Comparison of ENCODE assay signal across 12 cellular contexts in the genomic region with DNA sequence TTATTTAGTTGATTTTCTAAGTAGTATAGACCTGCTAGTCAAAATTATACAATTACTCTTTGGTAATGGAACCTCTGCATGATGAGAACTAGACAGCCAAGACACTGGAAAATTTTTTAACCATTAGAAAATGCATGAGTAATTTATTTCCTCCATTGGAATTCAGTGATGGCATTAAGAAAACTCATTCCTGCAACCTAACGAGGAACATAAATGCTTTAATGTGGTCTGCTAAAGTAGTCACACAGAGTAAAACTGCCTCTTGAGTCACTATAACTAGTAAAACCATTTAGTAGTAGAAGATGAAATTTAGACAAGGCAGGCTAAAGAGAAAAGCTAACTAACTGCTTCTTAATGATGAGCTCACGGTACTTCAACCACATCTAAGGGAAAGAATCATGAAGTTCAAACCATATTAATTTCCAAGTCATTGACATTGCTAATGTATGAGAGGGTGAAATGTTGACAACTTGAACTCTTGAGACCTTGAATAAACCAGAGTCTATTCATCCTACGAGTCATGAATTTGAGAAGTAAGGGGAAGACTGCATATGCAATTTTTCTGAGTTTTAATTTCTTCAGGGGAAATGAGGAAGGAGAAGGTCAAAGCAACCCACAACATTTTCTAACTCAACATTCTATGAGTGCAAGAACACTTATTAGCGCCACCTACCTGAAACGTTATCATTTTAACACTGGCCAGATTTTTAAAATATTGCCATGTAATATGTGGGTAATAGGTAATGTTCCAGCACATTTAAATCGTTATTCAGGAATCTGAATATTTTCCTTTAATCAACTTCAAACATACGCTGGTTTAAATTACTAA.
DNase-seq lines count a peak whose midpoint lies in the region; ATAC-seq and TF ChIP-seq lines count a peak whose summit lies in the region.
"Had no signal": no experiment of that assay in that cellular context is flagged by ENCODE, and none has a peak within 500 bp of the region (broad histone marks: within the 10 kb centered on the region; RNA-seq: fewer than 3 reads in every experiment).

No MANE protein-coding gene starts in this region.

- no peaks in the 10 kb centered on the region for H3K36me3 ChIP-seq in right lobe of liver

- intact Hi-C loops in right lobe of liver (cut with DNase I): no loop called here

- H3K27me3 Mint-ChIP-seq in activated T-helper 17 cell treated with anti-CD3 and anti-CD28 coated beads, Interleukin-2, amount 50 U/mL, for 72 hours: peaks cover 24% of the 10 kb centered on the region

- H3K27me3 ChIP-seq in right lobe of liver: no peaks in the 10 kb centered on the region

- WGBS in right lobe of liver (ENCODE audit: insufficient coverage, low coverage, low lambda C conversion rate, missing lambda C conversion rate): 71% methylated on average over 7 of the region's 7 CpGs

- no peak for TF ChIP-seq POLR2A in right lobe of liver (IDR thresholded peaks at IDR 0.05)

- ATAC-seq in activated T-helper 17 cell treated with anti-CD3 and anti-CD28 coated beads, Interleukin-2, amount 50 U/mL, for 72 hours (replicated peaks): peak; percentile 59
- ATAC-seq in right lobe of liver: no peak

- no peaks in the 10 kb centered on the region for H3K9me3 ChIP-seq in right lobe of liver

- H3K27ac ChIP-seq in right lobe of liver: no peak overlapping the region
- H3K27ac ChIP-seq: parathyroid adenoma had no signal

- no peak overlapping the region for H3K4me3 Mint-ChIP-seq in activated T-helper 17 cell treated with anti-CD3 and anti-CD28 coated beads, Interleukin-2, amount 50 U/mL, for 72 hours
- H3K4me3 Mint-ChIP-seq: stimulated activated naive B cell treated with anti-CD40 and anti-IgM and Interleukin-4, amounts not matched to agents 10 μg/mL and 1 μg/mL and 100 μg/mL, for 72 hours had no signal

- peak; percentile 89 for DNase-seq in Caki2 (ENCODE audit: low read depth)
- peak; percentile 65 for DNase-seq in HFF-Myc (ENCODE audit: extremely low read depth, low read depth)
- DNase-seq in right lobe of liver: no peak
- no peak for DNase-seq in stimulated activated CD4-positive, alpha-beta T cell treated with anti-CD3 and anti-CD28 coated beads, Interleukin-12 subunit alpha, Interleukin-12 subunit beta, amount 100 ng/mL, for 4 hours
- DNase-seq in cortex of kidney (lab: John Stamatoyannopoulos, UW): no peak
- no peak for DNase-seq in COLO668 (lab: John Stamatoyannopoulos, UW; ENCODE audit: unreplicated experiment)
- DNase-seq in GOT3 (lab: John Stamatoyannopoulos, UW): no peak
- DNase-seq: activated CD8-positive, alpha-beta memory T cell treated with anti-CD3 and anti-CD28 coated beads for 24 hours; NCI-H446 treated with DMSO at 0.1 percent for 48 hours; stimulated activated naive B cell treated with anti-CD40 and anti-IgM and Interleukin-4, amounts not matched to agents 10 μg/mL and 1 μg/mL and 100 μg/mL, for 72 hours had no signal

- H3K4me1 Mint-ChIP-seq in activated T-helper 17 cell treated with anti-CD3 and anti-CD28 coated beads, Interleukin-2, amount 50 U/mL, for 72 hours: no peaks in the 10 kb centered on the region
- H3K4me1 Mint-ChIP-seq: stimulated activated naive B cell treated with anti-CD40 and anti-IgM and Interleukin-4, amounts not matched to agents 10 μg/mL and 1 μg/mL and 100 μg/mL, for 72 hours had no signal

- H3K9me3 Mint-ChIP-seq in activated T-helper 17 cell treated with anti-CD3 and anti-CD28 coated beads, Interleukin-2, amount 50 U/mL, for 72 hours: no peaks in the 10 kb centered on the region
- H3K9me3 Mint-ChIP-seq: stimulated activated naive B cell treated with anti-CD40 and anti-IgM and Interleukin-4, amounts not matched to agents 10 μg/mL and 1 μg/mL and 100 μg/mL, for 72 hours had no signal

- H3K27ac Mint-ChIP-seq in activated T-helper 17 cell treated with anti-CD3 and anti-CD28 coated beads, Interleukin-2, amount 50 U/mL, for 72 hours: no peak overlapping the region
- H3K27ac Mint-ChIP-seq: stimulated activated naive B cell treated with anti-CD40 and anti-IgM and Interleukin-4, amounts not matched to agents 10 μg/mL and 1 μg/mL and 100 μg/mL, for 72 hours had no signal

- peaks cover 0 to 5% (median 4%) of the 10 kb centered on the region in 4 donors for H3K4me1 ChIP-seq in right lobe of liver
- H3K4me1 ChIP-seq: parathyroid adenoma had no signal

- H3K36me3 Mint-ChIP-seq in activated T-helper 17 cell treated with anti-CD3 and anti-CD28 coated beads, Interleukin-2, amount 50 U/mL, for 72 hours (ENCODE audit: low read depth): no peaks in the 10 kb centered on the region
- H3K36me3 Mint-ChIP-seq: stimulated activated naive B cell treated with anti-CD40 and anti-IgM and Interleukin-4, amounts not matched to agents 10 μg/mL and 1 μg/mL and 100 μg/mL, for 72 hours had no signal

- in situ Hi-C loops in Caki2 (cut with HindIII; ENCODE audit: low pct_unique_long_range_greater_than_20kb, low sequenced_read_pairs): no loop called here

- TF ChIP-seq CTCF in HFF-Myc (IDR thresholded peaks at IDR 0.05; ENCODE audit: low read depth, low read length, missing control alignments) (peak; percentile 23), right lobe of liver (IDR thresholded peaks at IDR 0.05) (peak; percentile 8 to 30 (median 13))

- H3K4me3 ChIP-seq in HFF-Myc (replicated peaks; ENCODE audit: low read depth, low read length) (no peak overlapping the region), right lobe of liver (no peak overlapping the region)

Comparison
In these comparisons a context has a peak if more than half of its experiments do, and no peak if none do; other contexts are left out.
1. DNase-seq: peak in Caki2 (single experiment) and HFF-Myc (single experiment); none in right lobe of liver (0 of 3), stimulated activated CD4-positive, alpha-beta T cell treated with anti-CD3 and anti-CD28 coated beads, Interleukin-12 subunit alpha, Interleukin-12 subunit beta, amount 100 ng/mL, for 4 hours (single experiment), cortex of kidney (single experiment), COLO668 (single experiment) and GOT3 (single experiment).